In genomic region chr14:100080206-100080605, GRCh38 we compare ENCODE assay signal across 1 cellular context.
TF ChIP-seq lines count a peak whose summit lies in the region.

No MANE protein-coding gene starts in this region.

TF ChIP-seq in GM23338, 12 proteins besides CTCF, POLR2A, EP300 and RAD21:
- no peak for TF ChIP-seq ZNF462 (CRISPR knock-in tag; IDR thresholded peaks at IDR 0.05)
- TF ChIP-seq STAT1 (IDR thresholded peaks at IDR 0.05; ENCODE audit: unreplicated experiment) = no peak
- no peak for TF ChIP-seq ZNF114 (CRISPR knock-in tag; IDR thresholded peaks at IDR 0.05)
- TF ChIP-seq JUNB (IDR thresholded peaks at IDR 0.05; ENCODE audit: unreplicated experiment) = no peak
- TF ChIP-seq ETS1 (IDR thresholded peaks at IDR 0.05) = no peak
- no peak for TF ChIP-seq EZH2phosphoT487 (IDR thresholded peaks at IDR 0.05; ENCODE audit: unreplicated experiment)
